In genomic region chr5:51399636-51399993, GRCh38 we compare ENCODE assay signal across 1 cellular context.
TF ChIP-seq lines count a peak whose summit lies in the region.

No MANE protein-coding gene starts in this region.

TF ChIP-seq in GM23338, 12 proteins besides CTCF, POLR2A, EP300 and RAD21 (continued from another document):
- TF ChIP-seq, protein P1, sequence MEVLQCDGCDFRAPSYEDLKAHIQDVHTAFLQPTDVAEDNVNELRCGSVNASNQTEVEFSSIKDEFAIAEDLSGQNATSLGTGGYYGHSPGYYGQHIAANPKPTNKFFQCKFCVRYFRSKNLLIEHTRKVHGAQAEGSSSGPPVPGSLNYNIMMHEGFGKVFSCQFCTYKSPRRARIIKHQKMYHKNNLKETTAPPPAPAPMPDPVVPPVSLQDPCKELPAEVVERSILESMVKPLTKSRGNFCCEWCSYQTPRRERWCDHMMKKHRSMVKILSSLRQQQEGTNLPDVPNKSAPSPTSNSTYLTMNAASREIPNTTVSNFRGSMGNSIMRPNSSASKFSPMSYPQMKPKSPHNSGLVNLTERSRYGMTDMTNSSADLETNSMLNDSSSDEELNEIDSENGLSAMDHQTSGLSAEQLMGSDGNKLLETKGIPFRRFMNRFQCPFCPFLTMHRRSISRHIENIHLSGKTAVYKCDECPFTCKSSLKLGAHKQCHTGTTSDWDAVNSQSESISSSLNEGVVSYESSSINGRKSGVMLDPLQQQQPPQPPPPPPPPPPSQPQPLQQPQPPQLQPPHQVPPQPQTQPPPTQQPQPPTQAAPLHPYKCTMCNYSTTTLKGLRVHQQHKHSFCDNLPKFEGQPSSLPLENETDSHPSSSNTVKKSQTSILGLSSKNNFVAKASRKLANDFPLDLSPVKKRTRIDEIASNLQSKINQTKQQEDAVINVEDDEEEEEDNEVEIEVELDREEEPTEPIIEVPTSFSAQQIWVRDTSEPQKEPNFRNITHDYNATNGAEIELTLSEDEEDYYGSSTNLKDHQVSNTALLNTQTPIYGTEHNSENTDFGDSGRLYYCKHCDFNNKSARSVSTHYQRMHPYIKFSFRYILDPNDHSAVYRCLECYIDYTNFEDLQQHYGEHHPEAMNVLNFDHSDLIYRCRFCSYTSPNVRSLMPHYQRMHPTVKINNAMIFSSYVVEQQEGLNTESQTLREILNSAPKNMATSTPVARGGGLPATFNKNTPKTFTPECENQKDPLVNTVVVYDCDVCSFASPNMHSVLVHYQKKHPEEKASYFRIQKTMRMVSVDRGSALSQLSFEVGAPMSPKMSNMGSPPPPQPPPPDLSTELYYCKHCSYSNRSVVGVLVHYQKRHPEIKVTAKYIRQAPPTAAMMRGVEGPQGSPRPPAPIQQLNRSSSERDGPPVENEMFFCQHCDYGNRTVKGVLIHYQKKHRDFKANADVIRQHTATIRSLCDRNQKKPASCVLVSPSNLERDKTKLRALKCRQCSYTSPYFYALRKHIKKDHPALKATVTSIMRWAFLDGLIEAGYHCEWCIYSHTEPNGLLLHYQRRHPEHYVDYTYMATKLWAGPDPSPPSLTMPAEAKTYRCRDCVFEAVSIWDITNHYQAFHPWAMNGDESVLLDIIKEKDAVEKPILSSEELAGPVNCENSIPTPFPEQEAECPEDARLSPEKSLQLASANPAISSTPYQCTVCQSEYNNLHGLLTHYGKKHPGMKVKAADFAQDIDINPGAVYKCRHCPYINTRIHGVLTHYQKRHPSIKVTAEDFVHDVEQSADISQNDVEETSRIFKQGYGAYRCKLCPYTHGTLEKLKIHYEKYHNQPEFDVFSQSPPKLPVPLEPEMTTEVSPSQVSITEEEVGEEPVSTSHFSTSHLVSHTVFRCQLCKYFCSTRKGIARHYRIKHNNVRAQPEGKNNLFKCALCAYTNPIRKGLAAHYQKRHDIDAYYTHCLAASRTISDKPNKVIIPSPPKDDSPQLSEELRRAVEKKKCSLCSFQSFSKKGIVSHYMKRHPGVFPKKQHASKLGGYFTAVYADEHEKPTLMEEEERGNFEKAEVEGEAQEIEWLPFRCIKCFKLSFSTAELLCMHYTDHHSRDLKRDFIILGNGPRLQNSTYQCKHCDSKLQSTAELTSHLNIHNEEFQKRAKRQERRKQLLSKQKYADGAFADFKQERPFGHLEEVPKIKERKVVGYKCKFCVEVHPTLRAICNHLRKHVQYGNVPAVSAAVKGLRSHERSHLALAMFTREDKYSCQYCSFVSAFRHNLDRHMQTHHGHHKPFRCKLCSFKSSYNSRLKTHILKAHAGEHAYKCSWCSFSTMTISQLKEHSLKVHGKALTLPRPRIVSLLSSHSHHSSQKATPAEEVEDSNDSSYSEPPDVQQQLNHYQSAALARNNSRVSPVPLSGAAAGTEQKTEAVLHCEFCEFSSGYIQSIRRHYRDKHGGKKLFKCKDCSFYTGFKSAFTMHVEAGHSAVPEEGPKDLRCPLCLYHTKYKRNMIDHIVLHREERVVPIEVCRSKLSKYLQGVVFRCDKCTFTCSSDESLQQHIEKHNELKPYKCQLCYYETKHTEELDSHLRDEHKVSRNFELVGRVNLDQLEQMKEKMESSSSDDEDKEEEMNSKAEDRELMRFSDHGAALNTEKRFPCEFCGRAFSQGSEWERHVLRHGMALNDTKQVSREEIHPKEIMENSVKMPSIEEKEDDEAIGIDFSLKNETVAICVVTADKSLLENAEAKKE (CRISPR knock-in tag; IDR thresholded peaks at IDR 0.05), result no peak
- TF ChIP-seq ZNF114 (CRISPR knock-in tag; IDR thresholded peaks at IDR 0.05), result no peak
- no peak for TF ChIP-seq EZH2phosphoT487 (IDR thresholded peaks at IDR 0.05; ENCODE audit: unreplicated experiment)
- TF ChIP-seq STAT1 (IDR thresholded peaks at IDR 0.05; ENCODE audit: unreplicated experiment), result no peak
- TF ChIP-seq POLR2AphosphoS5 (IDR thresholded peaks at IDR 0.05; ENCODE audit: low read depth), result no peak
- no peak for TF ChIP-seq EZH2 (IDR thresholded peaks at IDR 0.05; ENCODE audit: low read depth, unreplicated experiment)
- TF ChIP-seq, protein P2, sequence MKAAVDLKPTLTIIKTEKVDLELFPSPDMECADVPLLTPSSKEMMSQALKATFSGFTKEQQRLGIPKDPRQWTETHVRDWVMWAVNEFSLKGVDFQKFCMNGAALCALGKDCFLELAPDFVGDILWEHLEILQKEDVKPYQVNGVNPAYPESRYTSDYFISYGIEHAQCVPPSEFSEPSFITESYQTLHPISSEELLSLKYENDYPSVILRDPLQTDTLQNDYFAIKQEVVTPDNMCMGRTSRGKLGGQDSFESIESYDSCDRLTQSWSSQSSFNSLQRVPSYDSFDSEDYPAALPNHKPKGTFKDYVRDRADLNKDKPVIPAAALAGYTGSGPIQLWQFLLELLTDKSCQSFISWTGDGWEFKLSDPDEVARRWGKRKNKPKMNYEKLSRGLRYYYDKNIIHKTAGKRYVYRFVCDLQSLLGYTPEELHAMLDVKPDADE (IDR thresholded peaks at IDR 0.05), result no peak
